ENCODE assay signal across 18 cellular contexts in genomic region chr3:58534592-58535494, GRCh38. TPM values are rescaled to one million over a fixed set of nuclear protein-coding genes. Genes with fewer than 3 reads are reported as not detected.
DNase-seq lines count a peak whose midpoint lies in the region; ATAC-seq and TF ChIP-seq lines count a peak whose summit lies in the region.
"Had no signal": no experiment of that assay in that cellular context is flagged by ENCODE, and none has a peak within 500 bp of the region (broad histone marks: within the 10 kb centered on the region; RNA-seq: fewer than 3 reads in every experiment).

No MANE protein-coding gene starts in this region.

- H3K79me2 ChIP-seq in Loucy (ENCODE audit: insufficient read depth, low read length), result no peaks in the 10 kb centered on the region

- H3K36me3 Mint-ChIP-seq in type B pancreatic cell, result no peaks in the 10 kb centered on the region
- H3K36me3 Mint-ChIP-seq in activated CD4-positive, alpha-beta T cell treated with anti-CD3 and anti-CD28 coated beads, Interleukin-2, amount 10 ng/mL, durations not matched to agents 7 days and 5 days (ENCODE audit: low read depth), result no peaks in the 10 kb centered on the region
- H3K36me3 Mint-ChIP-seq: CD14-positive monocyte had no signal

- H3K9me2 ChIP-seq in Loucy (replicated peaks; ENCODE audit: low read depth, low read length), result no peaks in the 10 kb centered on the region

- DNase-seq in colonic mucosa (no peak), right lobe of liver (peak in 2 of 3 donors; percentile 62 to 71), type B pancreatic cell (ENCODE audit: extremely low spot score, unreplicated experiment) (peak; percentile 48), DMS53 (lab: John Stamatoyannopoulos, UW) (no peak), NCI-H1105 treated with DMSO at 0.1 percent for 48 hours (lab: John Stamatoyannopoulos, UW) (no peak)
- no peak for DNase-seq in activated CD4-positive, alpha-beta T cell treated with anti-CD3 and anti-CD28 coated beads, Interleukin-2, amount 10 ng/mL, durations not matched to agents 7 days and 5 days
- DNase-seq: ACHN, GM23248, NCI-H1092 treated with DMSO at 0.1 percent for 48 hours, NCI-H1694, NCI-H510A, SHP77 had no signal

- no peaks in the 10 kb centered on the region for H3K9me3 ChIP-seq in Loucy (ENCODE audit: insufficient read depth, low read depth, low read length)
- H3K9me3 ChIP-seq in colonic mucosa, result no peaks in the 10 kb centered on the region
- no peaks in the 10 kb centered on the region for H3K9me3 ChIP-seq in right lobe of liver
- H3K9me3 ChIP-seq: HAP-1 had no signal

- no peaks in the 10 kb centered on the region for H3K9me3 Mint-ChIP-seq in type B pancreatic cell
- H3K9me3 Mint-ChIP-seq in activated CD4-positive, alpha-beta T cell treated with anti-CD3 and anti-CD28 coated beads, Interleukin-2, amount 10 ng/mL, durations not matched to agents 7 days and 5 days, result no peaks in the 10 kb centered on the region
- H3K9me3 Mint-ChIP-seq: CD14-positive monocyte had no signal

- H3K27ac ChIP-seq in colonic mucosa, result peak overlapping the region; percentile 76
- peak overlapping the region in 2 of 3 donors; percentile 83 to 90 for H3K27ac ChIP-seq in right lobe of liver
- H3K27ac ChIP-seq: GM23248, SK-N-MC had no signal

- H3K9ac ChIP-seq in Loucy (ENCODE audit: low read depth, low read length, poor library complexity, severe bottlenecking) (peak overlapping the region; percentile 71), colonic mucosa (ENCODE audit: low read depth in 2 of 2, low read length in 2 of 2) (no peak overlapping the region)
- H3K9ac ChIP-seq: GM23248 had no signal

- H3F3A ChIP-seq in Loucy (ENCODE audit: low read depth), result no peaks in the 10 kb centered on the region

- CTCF ChIA-PET in activated CD4-positive, alpha-beta T cell treated with anti-CD3 and anti-CD28 coated beads, Interleukin-2, amount 10 ng/mL, durations not matched to agents 7 days and 5 days (lab: Charles Lee), result interaction anchor here (0.9 to 1.7 kb wide), 7 partner anchors 15 to 347 kb away, joined by 3 to 10 read pairs (median 4); partner anchors contain the start of genes HTD2, KCTD6 and RPP14

- H3K27me3 ChIP-seq in Loucy (ENCODE audit: insufficient read depth, low read length, poor library complexity, severe bottlenecking), result no peaks in the 10 kb centered on the region
- H3K27me3 ChIP-seq in colonic mucosa, result no peaks in the 10 kb centered on the region
- H3K27me3 ChIP-seq in right lobe of liver, result no peaks in the 10 kb centered on the region

- H3K4me2 ChIP-seq in Loucy (ENCODE audit: low read depth, low read length, poor library complexity, severe bottlenecking), result peak overlapping the region; percentile 72

- TF ChIP-seq CTCF in Loucy (conservative IDR thresholded peaks at IDR 0.05; ENCODE audit: low read length) (no peak), colonic mucosa (IDR thresholded peaks at IDR 0.05) (no peak), right lobe of liver (IDR thresholded peaks at IDR 0.05) (no peak), type B pancreatic cell (conservative IDR thresholded peaks at IDR 0.05) (no peak)

- no peaks in the 10 kb centered on the region for H4K20me1 ChIP-seq in Loucy (ENCODE audit: insufficient read depth, low read length, poor library complexity, severe bottlenecking)

- intact Hi-C loops in colonic mucosa (cut with DNase I), result loop anchor here (5.0 kb wide), 2 partner anchors 73 to 213 kb away; no protein-coding TSS in a partner anchor
- intact Hi-C loops in right lobe of liver (cut with DNase I), result loop anchor here (5.0 to 10.0 kb wide), 2 partner anchors 43 to 220 kb away; partner anchors contain the start of gene KCTD6 (in 1 of the 2)

- no peak overlapping the region for H3K4me3 Mint-ChIP-seq in type B pancreatic cell
- H3K4me3 Mint-ChIP-seq in activated CD4-positive, alpha-beta T cell treated with anti-CD3 and anti-CD28 coated beads, Interleukin-2, amount 10 ng/mL, durations not matched to agents 7 days and 5 days, result no peak overlapping the region
- H3K4me3 Mint-ChIP-seq: CD14-positive monocyte had no signal

- no peak for ATAC-seq in right lobe of liver

- WGBS in right lobe of liver (ENCODE audit: insufficient coverage, low coverage, low lambda C conversion rate, missing lambda C conversion rate), result 89% methylated on average over 5 of the region's 9 CpGs

- H3K27me3 Mint-ChIP-seq in type B pancreatic cell, result no peaks in the 10 kb centered on the region
- no peaks in the 10 kb centered on the region for H3K27me3 Mint-ChIP-seq in activated CD4-positive, alpha-beta T cell treated with anti-CD3 and anti-CD28 coated beads, Interleukin-2, amount 10 ng/mL, durations not matched to agents 7 days and 5 days

- peaks cover 59% of the 10 kb centered on the region for H3K4me1 ChIP-seq in Loucy (ENCODE audit: insufficient read depth, low read length, poor library complexity, severe bottlenecking)
- peaks cover 30% of the 10 kb centered on the region for H3K4me1 ChIP-seq in colonic mucosa
- H3K4me1 ChIP-seq in right lobe of liver, result peaks cover 0 to 83% (median 40%) of the 10 kb centered on the region in 4 donors
- H3K4me1 ChIP-seq: HAP-1 had no signal

- POLR2A ChIA-PET in activated CD4-positive, alpha-beta T cell treated with anti-CD3 and anti-CD28 coated beads, Interleukin-2, amount 10 ng/mL, durations not matched to agents 7 days and 5 days (lab: Charles Lee), result no interaction called here

- H2AFZ ChIP-seq in Loucy (ENCODE audit: low read length), result no peak overlapping the region
- H2AFZ ChIP-seq: GM23248 had no signal

- no peak for TF ChIP-seq POLR2A in right lobe of liver (IDR thresholded peaks at IDR 0.05)

- no peak overlapping the region for H3K27ac Mint-ChIP-seq in type B pancreatic cell
- no peak overlapping the region for H3K27ac Mint-ChIP-seq in activated CD4-positive, alpha-beta T cell treated with anti-CD3 and anti-CD28 coated beads, Interleukin-2, amount 10 ng/mL, durations not matched to agents 7 days and 5 days

- peak overlapping the region; percentile 62 for H3K4me3 ChIP-seq in Loucy (ENCODE audit: low read length, poor library complexity, severe bottlenecking)
- H3K4me3 ChIP-seq in colonic mucosa, result no peak overlapping the region
- peak overlapping the region in 2 of 3 donors; percentile 71 to 72 for H3K4me3 ChIP-seq in right lobe of liver
- H3K4me3 ChIP-seq: GM23248, HAP-1, SK-N-MC had no signal

- peaks cover 27% of the 10 kb centered on the region for H3K4me1 Mint-ChIP-seq in type B pancreatic cell (ENCODE audit: unreplicated experiment)
- H3K4me1 Mint-ChIP-seq in activated CD4-positive, alpha-beta T cell treated with anti-CD3 and anti-CD28 coated beads, Interleukin-2, amount 10 ng/mL, durations not matched to agents 7 days and 5 days, result peaks cover 15% of the 10 kb centered on the region

- H3K36me3 ChIP-seq in Loucy (ENCODE audit: insufficient read depth, low read length) (no peaks in the 10 kb centered on the region), colonic mucosa (no peaks in the 10 kb centered on the region), right lobe of liver (peaks cover 0 to 51% (median 23%) of the 10 kb centered on the region in 4 donors)
- H3K36me3 ChIP-seq: HAP-1 had no signal

RNA-seq across cellular contexts. Expression of gene ACOX2, which starts 2.1 kb away (rescaled TPM):
- total RNA-seq in colonic mucosa (10 to 100 TPM; 14.6 to 22.4 TPM), right lobe of liver (100 to 1,000 TPM in 3 of 6 experiments, 10 to 100 TPM in 3; 67.8 to 269 (median 149) TPM), type B pancreatic cell (ENCODE audit: low replicate concordance) (5.6 and 6.9 TPM in 2 replicates)
- not detected for total RNA-seq in activated CD4-positive, alpha-beta T cell treated with anti-CD3 and anti-CD28 coated beads, Interleukin-2, amount 10 ng/mL, durations not matched to agents 7 days and 5 days

RNA-seq across cellular contexts. Expression of gene FAM107A, which starts 42.3 kb away (rescaled TPM):
- total RNA-seq in colonic mucosa (1 to 10 TPM; 2.2 to 5.1 TPM), right lobe of liver (1 to 10 TPM in 3 of 6 experiments, under 1 TPM in 3; 0.33 to 3.6 (median 1.6) TPM), type B pancreatic cell (ENCODE audit: low replicate concordance) (2.9 and 4.5 TPM in 2 replicates)
- total RNA-seq in activated CD4-positive, alpha-beta T cell treated with anti-CD3 and anti-CD28 coated beads, Interleukin-2, amount 10 ng/mL, durations not matched to agents 7 days and 5 days, result not detected
- total RNA-seq: LHCN-M2, RPMI7951 had no signal

RNA-seq across cellular contexts. Expression of gene KCTD6, which starts 42.9 kb away (rescaled TPM):
- 10 to 100 TPM in 1 of 2 donors, 1 to 10 TPM in 1; 8.1 to 10.2 TPM for total RNA-seq in colonic mucosa
- total RNA-seq in right lobe of liver, result 1 to 10 TPM; 4.3 to 9.6 (median 8.0) TPM
- 23.5 and 24.9 TPM in 2 replicates for total RNA-seq in type B pancreatic cell (ENCODE audit: low replicate concordance)
- 10 to 100 TPM in 1 of 2 experiments, 1 to 10 TPM in 1; 7.7 to 10.8 TPM for total RNA-seq in activated CD4-positive, alpha-beta T cell treated with anti-CD3 and anti-CD28 coated beads, Interleukin-2, amount 10 ng/mL, durations not matched to agents 7 days and 5 days

Comparison
In these comparisons a context has a peak if more than half of its experiments do, and no peak if none do; other contexts are left out.
1. DNase-seq: peak in right lobe of liver (2 of 3) and type B pancreatic cell (single experiment); none in colonic mucosa (single experiment), activated CD4-positive, alpha-beta T cell treated with anti-CD3 and anti-CD28 coated beads, Interleukin-2, amount 10 ng/mL, durations not matched to agents 7 days and 5 days (single experiment), DMS53 (single experiment) and NCI-H1105 treated with DMSO at 0.1 percent for 48 hours (single experiment).